8 cellular contexts compared by ENCODE assay signal in genomic region chr17:60720763-60721531, GRCh38. TPM values are rescaled to one million over a fixed set of nuclear protein-coding genes. Genes with fewer than 3 reads are reported as not detected.
DNase-seq lines count a peak whose midpoint lies in the region; ATAC-seq and TF ChIP-seq lines count a peak whose summit lies in the region.

No MANE protein-coding gene starts in this region.

- H3K27ac ChIP-seq in HCT116 (ENCODE audit: low read depth, low read length) = no peak overlapping the region
- H3K27ac ChIP-seq in fibroblast of lung (ENCODE audit: insufficient read depth, low read length) = no peak overlapping the region
- no peak overlapping the region for H3K27ac ChIP-seq in neural cell (ENCODE audit: low read length)

- no peak for TF ChIP-seq EP300 in neural cell (conservative IDR thresholded peaks at IDR 0.05; ENCODE audit: poor library complexity, severe bottlenecking)

- H3K9me3 ChIP-seq in HCT116 (ENCODE audit: control insufficient read depth in 1 of 2, insufficient read depth in 1 of 2, low read depth in 1 of 2, low read length in 2 of 2) (no peaks in the 10 kb centered on the region), fibroblast of lung (ENCODE audit: control insufficient read depth, insufficient read depth, low read depth, low read length) (no peaks in the 10 kb centered on the region), neural cell (ENCODE audit: low read length) (no peaks in the 10 kb centered on the region)

- CTCF ChIA-PET in HCT116 (lab: Charles Lee) = interaction anchor here (0.6 to 1.9 kb wide), 40 partner anchors 9 to 1115 kb away, joined by 3 to 26 read pairs (median 4); partner anchors contain the start of gene BCAS3

- no peak for TF ChIP-seq POLR2A in HCT116 (IDR thresholded peaks at IDR 0.05; ENCODE audit: borderline replicate concordance, extremely low read depth, insufficient read depth, insufficient read length)

- H3K27me3 ChIP-seq in HCT116 (ENCODE audit: insufficient read depth, low read length) = no peaks in the 10 kb centered on the region
- H3K27me3 ChIP-seq in fibroblast of lung (ENCODE audit: control insufficient read depth, insufficient read depth, low read length) = no peaks in the 10 kb centered on the region
- no peaks in the 10 kb centered on the region for H3K27me3 ChIP-seq in neural cell (ENCODE audit: insufficient read depth, low read depth, low read length)

- RAD21 ChIA-PET in HCT116 (lab: Charles Lee; ENCODE audit: low non-redundant PET in 1 of 2, low total read pairs in 2 of 2, uncharacterized antibody in 2 of 2, unreplicated experiment in 2 of 2) = interaction anchor here (1.0 to 1.6 kb wide), 7 partner anchors 14 to 691 kb away, joined by 3 to 5 read pairs (median 4); no protein-coding TSS in a partner anchor

- H3K9me2 ChIP-seq in HCT116 (ENCODE audit: insufficient read depth) (no peaks in the 10 kb centered on the region), neural cell (ENCODE audit: insufficient read depth, low read length) (no peaks in the 10 kb centered on the region)

- no peaks in the 10 kb centered on the region for H3F3A ChIP-seq in neural cell (ENCODE audit: insufficient read depth, low read length, poor library complexity, severe bottlenecking)

- DNase-seq in CMK (ENCODE audit: low read depth) (peak; percentile 9), HCT116 (ENCODE audit: low read depth, low spot score) (peak; percentile 60), NCI-H446 (lab: John Stamatoyannopoulos, UW) (peak; percentile 33 to 69), fibroblast of lung (ENCODE audit: low read depth in 2 of 2) (peak; percentile 63 to 86)
- DNase-seq in activated CD4-positive, alpha-beta T cell treated with anti-CD3 and anti-CD28 coated beads for 4 hours = peak; percentile 9 to 39

- intact Hi-C loops in HCT116 (cut with micrococcal nuclease) = loop anchor here (1.0 to 10.0 kb wide), 5 partner anchors 281 to 1114 kb away; no protein-coding TSS in a partner anchor

- POLR2A ChIA-PET in HCT116 (lab: Charles Lee) = interaction anchor here (1.2 kb wide), 1 partner anchor 689 kb away, joined by 3 read pairs; no protein-coding TSS in a partner anchor

- no TSS peak for BruUV-seq in HCT116 (replicated peaks; lab: Mats Ljungman, UMichigan)

- H4K20me1 ChIP-seq in HCT116 (ENCODE audit: insufficient read depth) (no peaks in the 10 kb centered on the region), fibroblast of lung (ENCODE audit: control insufficient read depth, extremely low read depth, insufficient read depth, low read length) (no peaks in the 10 kb centered on the region), neural cell (ENCODE audit: insufficient read depth) (no peaks in the 10 kb centered on the region)

- H3K4me3 ChIP-seq in HCT116 (replicated peaks in 1 of 2; ENCODE audit: low read depth in 1 of 2, low read length in 2 of 2) (no peak overlapping the region), fibroblast of lung (replicated peaks in 1 of 4; ENCODE audit: control extremely low read depth in 1 of 4, insufficient read depth in 1 of 4, low read depth in 3 of 4, low read length in 4 of 4) (no peak overlapping the region), neural cell (ENCODE audit: low read length) (no peak overlapping the region)

- H3K79me2 ChIP-seq in HCT116 (ENCODE audit: insufficient read depth, low read length) = no peaks in the 10 kb centered on the region
- H3K79me2 ChIP-seq in fibroblast of lung (ENCODE audit: control insufficient read depth, insufficient read depth, low read length) = no peaks in the 10 kb centered on the region
- no peaks in the 10 kb centered on the region for H3K79me2 ChIP-seq in neural cell (replicated peaks; ENCODE audit: insufficient read depth, low read length)

- H3K4me1 ChIP-seq in HCT116 (ENCODE audit: control insufficient read depth in 1 of 2, insufficient read depth in 2 of 2, low read length in 2 of 2) (no peaks in the 10 kb centered on the region), fibroblast of lung (ENCODE audit: control insufficient read depth, extremely low read depth, insufficient read depth, low read length) (peaks cover 2% of the 10 kb centered on the region)

- TF ChIP-seq RAD21 in HCT116 (IDR thresholded peaks at IDR 0.05; ENCODE audit: low read depth) (peak; percentile 92), neural cell (conservative IDR thresholded peaks at IDR 0.05) (peak; percentile 91)

- peak; percentile 86 to 99 (median 96) for TF ChIP-seq CTCF in HCT116 (IDR thresholded peaks at IDR 0.05 in 2 of 3, conservative IDR thresholded peaks at IDR 0.05 in 1 of 3; ENCODE audit: borderline replicate concordance in 1 of 3, insufficient read depth in 1 of 3, low read depth in 2 of 3, low read length in 2 of 3)
- peak; percentile 86 to 88 for TF ChIP-seq CTCF in fibroblast of lung (conservative IDR thresholded peaks at IDR 0.05 in 1 of 2, IDR thresholded peaks at IDR 0.05 in 1 of 2; ENCODE audit: low read depth in 1 of 2, low read length in 2 of 2)
- peak; percentile 91 for TF ChIP-seq CTCF in neural cell (IDR thresholded peaks at IDR 0.05; ENCODE audit: poor library complexity, severe bottlenecking)

- no peak overlapping the region for H3K4me2 ChIP-seq in HCT116 (ENCODE audit: low read length)
- no peak overlapping the region for H3K4me2 ChIP-seq in fibroblast of lung (ENCODE audit: extremely low read depth, insufficient read depth, low read length)
- H3K4me2 ChIP-seq in neural cell (ENCODE audit: low read length) = no peak overlapping the region

- no peak overlapping the region for H3K9ac ChIP-seq in HCT116 (ENCODE audit: low read length)
- peak overlapping the region; percentile 13 for H3K9ac ChIP-seq in fibroblast of lung (ENCODE audit: insufficient read depth, low read length)
- H3K9ac ChIP-seq in neural cell (ENCODE audit: low read length) = no peak overlapping the region

- H3K36me3 ChIP-seq in HCT116 (ENCODE audit: control insufficient read depth in 1 of 2, insufficient read depth in 2 of 2, low read length in 2 of 2) (no peaks in the 10 kb centered on the region), fibroblast of lung (ENCODE audit: control insufficient read depth, insufficient read depth, low read length) (no peaks in the 10 kb centered on the region), neural cell (ENCODE audit: insufficient read depth, low read length) (no peaks in the 10 kb centered on the region)

- H2AFZ ChIP-seq in HCT116 (ENCODE audit: low read depth, low read length, poor library complexity, severe bottlenecking) = no peak overlapping the region
- H2AFZ ChIP-seq in fibroblast of lung (ENCODE audit: low read length) = no peak overlapping the region
- no peak overlapping the region for H2AFZ ChIP-seq in neural cell (ENCODE audit: low read depth, low read length)

- ATAC-seq in HCT116 = peak; percentile 90
- no peak for ATAC-seq in GM21619 (IDR thresholded peaks at IDR 0.05; ENCODE audit: unreplicated experiment)
- ATAC-seq in HG03342 (IDR thresholded peaks at IDR 0.05; ENCODE audit: unreplicated experiment) = no peak

TF ChIP-seq in HCT116, 20 proteins besides CTCF, POLR2A, EP300 and RAD21:
- TF ChIP-seq TCF7L2 (IDR thresholded peaks at IDR 0.05; ENCODE audit: borderline replicate concordance, extremely low read depth, insufficient read depth, insufficient read length) (peak; percentile 28), CBX3 (IDR thresholded peaks at IDR 0.05; ENCODE audit: low read depth) (no peak), SP1 (IDR thresholded peaks at IDR 0.05; ENCODE audit: low read depth) (no peak)
TF ChIP-seq in HCT116: peak in this region for 1.

TF ChIP-seq in neural cell, 6 proteins besides CTCF, POLR2A, EP300 and RAD21:
- no peak for TF ChIP-seq REST (IDR thresholded peaks at IDR 0.05; ENCODE audit: borderline replicate concordance)
- peak; percentile 84 for TF ChIP-seq SMC3 (conservative IDR thresholded peaks at IDR 0.05; ENCODE audit: poor library complexity)

RNA-seq across cellular contexts. Expression of gene BCAS3, which starts 43.3 kb away (rescaled TPM):
- total RNA-seq in HCT116 (2021; ENCODE audit: unreplicated experiment) (26.3 TPM), fibroblast of lung (23.1 and 43.6 TPM in 2 replicates)
- polyA plus RNA-seq in HCT116 (2012) = 19.7 and 24.6 TPM in 2 replicates
- polyA plus RNA-seq in fibroblast of lung (9.1 and 9.9 TPM in 2 replicates), neural cell (17.2 and 21.6 TPM in 2 replicates)
- 11.7 and 12.9 TPM in 2 replicates for polyA plus RNA-seq in fibroblast of lung (2012)
- polyA minus RNA-seq in fibroblast of lung (ENCODE audit: low replicate concordance) (55.3 and 90.4 TPM in 2 replicates), neural cell (76.7 and 87.4 TPM in 2 replicates)

Comparison
In these comparisons a context has a peak if more than half of its experiments do, and no peak if none do; other contexts are left out.
1. DNase-seq: peak in every context shown above with its lines; median percentile 74 in fibroblast of lung; 60 in HCT116; 51 in NCI-H446; 24 in activated CD4-positive, alpha-beta T cell treated with anti-CD3 and anti-CD28 coated beads for 4 hours; 9 in CMK.